In genomic region chr19:4669723-4670480, GRCh38 we compare ENCODE assay signal across 1 cellular context.
A peak's percentile ranks its signal among the peaks of the same experiment; 100 is the strongest.
TF ChIP-seq lines count a peak whose summit lies in the region.

Gene MYDGF, minus strand, starts transcription at chr19:4670342. Its CDS starts 8 bp downstream, at chr19:4670334.

TF ChIP-seq in HepG2, 621 proteins besides CTCF, POLR2A, EP300 and RAD21 (continued from another document and continues in another):
- TF ChIP-seq UBTF (CRISPR knock-in tag; IDR thresholded peaks at IDR 0.05) (peak; percentile 54; the same call in 1 of the 2 replicates), IRF2 (CRISPR knock-in tag; IDR thresholded peaks at IDR 0.05) (no peak; the same call in 1 of the 2 replicates), USF2 (IDR thresholded peaks at IDR 0.05; ENCODE audit: low read depth, low read length) (peak; percentile 92), USF2 (CRISPR knock-in tag; IDR thresholded peaks at IDR 0.05; ENCODE audit: borderline replicate concordance) (peak; percentile 76; the same call in 1 of the 2 replicates), JUN (CRISPR knock-in tag; IDR thresholded peaks at IDR 0.05) (peak; percentile 48; the same call in 1 of the 2 replicates), ATF7-NPFF (CRISPR knock-in tag; IDR thresholded peaks at IDR 0.05; ENCODE audit: low read depth) (peak; percentile 22; the same call in 1 of the 2 replicates), EED (CRISPR knock-in tag; IDR thresholded peaks at IDR 0.05) (0 out of 2 replicates have a peak, but pooled peaks have one; percentile 24), ZMYM4 (CRISPR knock-in tag; IDR thresholded peaks at IDR 0.05) (peak; percentile 27; the same call in 1 of the 2 replicates), KAT2B (IDR thresholded peaks at IDR 0.05; ENCODE audit: borderline replicate concordance, low read depth, low read length) (no peak), ZNF709 (CRISPR knock-in tag; IDR thresholded peaks at IDR 0.05) (0 out of 2 replicates have a peak, but pooled peaks have one; percentile 21), ZNF317 (CRISPR knock-in tag; IDR thresholded peaks at IDR 0.05) (peak; percentile 19; the same call in 1 of the 2 replicates), CEBPZ (IDR thresholded peaks at IDR 0.05; ENCODE audit: low read length) (no peak), ZKSCAN5 (CRISPR knock-in tag; IDR thresholded peaks at IDR 0.05) (no peak), ZNF468 (CRISPR knock-in tag; IDR thresholded peaks at IDR 0.05) (0 out of 2 replicates have a peak, but pooled peaks have one; percentile 34), YEATS2 (CRISPR knock-in tag; IDR thresholded peaks at IDR 0.05; ENCODE audit: borderline replicate concordance) (peak; percentile 68; the same call in 1 of the 2 replicates), ELF4 (CRISPR knock-in tag; IDR thresholded peaks at IDR 0.05; ENCODE audit: borderline replicate concordance) (0 out of 2 replicates have a peak, but pooled peaks have one; percentile 18), PATZ1 (CRISPR knock-in tag; IDR thresholded peaks at IDR 0.05) (peak; percentile 40), ESRRA (CRISPR knock-in tag; IDR thresholded peaks at IDR 0.05; ENCODE audit: low read depth) (peak; percentile 65; the same call in 1 of the 2 replicates), GABPB1 (CRISPR knock-in tag; IDR thresholded peaks at IDR 0.05) (peak; percentile 85), BRD4 (CRISPR knock-in tag; IDR thresholded peaks at IDR 0.05) (peak; percentile 96), SMARCC2 (IDR thresholded peaks at IDR 0.05) (no peak), ZGPAT (CRISPR knock-in tag; IDR thresholded peaks at IDR 0.05) (peak; percentile 64; the same call in 1 of the 2 replicates), SAP130 (CRISPR knock-in tag; IDR thresholded peaks at IDR 0.05; ENCODE audit: low read depth) (peak; percentile 87), RFX3 (CRISPR knock-in tag; IDR thresholded peaks at IDR 0.05) (no peak), ARNT (IDR thresholded peaks at IDR 0.05) (no peak), ZNF883 (CRISPR knock-in tag; IDR thresholded peaks at IDR 0.05; ENCODE audit: not compliant biosample characterization) (peak; percentile 44), ZNF788 (CRISPR knock-in tag; IDR thresholded peaks at IDR 0.05; ENCODE audit: borderline replicate concordance) (peak; percentile 62), ZNF451 (CRISPR knock-in tag; IDR thresholded peaks at IDR 0.05) (peak; percentile 50; the same call in 1 of the 2 replicates), DNMT1 (CRISPR knock-in tag; IDR thresholded peaks at IDR 0.05) (peak; percentile 69; the same call in 1 of the 2 replicates), MATR3 (CRISPR knock-in tag; IDR thresholded peaks at IDR 0.05) (0 out of 2 replicates have a peak, but pooled peaks have one; percentile 83), ZNF263 (CRISPR knock-in tag; IDR thresholded peaks at IDR 0.05) (peak; percentile 73), ZMAT3 (CRISPR knock-in tag; conservative IDR thresholded peaks at IDR 0.05) (peak; percentile 47; the same call in 1 of the 2 replicates), MXD4 (CRISPR knock-in tag; IDR thresholded peaks at IDR 0.05) (peak; percentile 79), SIN3A (IDR thresholded peaks at IDR 0.05; ENCODE audit: borderline replicate concordance, low read depth, low read length) (peak; percentile 10; the same call in 1 of the 2 replicates), ZNF207 (IDR thresholded peaks at IDR 0.05; ENCODE audit: borderline replicate concordance) (no peak), ZNF460 (CRISPR knock-in tag; IDR thresholded peaks at IDR 0.05; ENCODE audit: borderline replicate concordance) (no peak), ZBTB33 (CRISPR knock-in tag; IDR thresholded peaks at IDR 0.05) (peak; percentile 16; the same call in 1 of the 2 replicates), KDM2A (CRISPR knock-in tag; IDR thresholded peaks at IDR 0.05; ENCODE audit: borderline replicate concordance, low read depth) (peak; percentile 53), PLSCR1 (CRISPR knock-in tag; IDR thresholded peaks at IDR 0.05; ENCODE audit: borderline replicate concordance) (no peak), KAT8 (CRISPR knock-in tag; IDR thresholded peaks at IDR 0.05) (peak; percentile 69; the same call in 1 of the 2 replicates), ZNF570 (CRISPR knock-in tag; IDR thresholded peaks at IDR 0.05; ENCODE audit: borderline replicate concordance) (no peak), NR2C2 (CRISPR knock-in tag; IDR thresholded peaks at IDR 0.05; ENCODE audit: borderline replicate concordance) (peak; percentile 74), MLLT10 (CRISPR knock-in tag; IDR thresholded peaks at IDR 0.05) (no peak), MYC (CRISPR knock-in tag; IDR thresholded peaks at IDR 0.05; ENCODE audit: borderline replicate concordance) (peak; percentile 91), ZNF784 (CRISPR knock-in tag; IDR thresholded peaks at IDR 0.05; ENCODE audit: borderline replicate concordance) (0 out of 2 replicates have a peak, but pooled peaks have one; percentile 25), KDM4B (CRISPR knock-in tag; IDR thresholded peaks at IDR 0.05) (no peak), YY1 (IDR thresholded peaks at IDR 0.05; ENCODE audit: insufficient read depth, insufficient replicate concordance, low read depth, low read length) (peak; percentile 99), ZSCAN9 (CRISPR knock-in tag; IDR thresholded peaks at IDR 0.05; ENCODE audit: borderline replicate concordance) (peak; percentile 23; the same call in 1 of the 2 replicates), ZNF274 (CRISPR knock-in tag; IDR thresholded peaks at IDR 0.05) (peak; percentile 77)
